Comparison of ENCODE assay signal across 8 cellular contexts in genomic region chr11:59141673-59142460, GRCh38. TPM values are rescaled to one million over a fixed set of nuclear protein-coding genes. Genes with fewer than 3 reads are reported as not detected.
A peak's percentile ranks its signal among the peaks of the same experiment; 100 is the strongest.
DNase-seq lines count a peak whose midpoint lies in the region; ATAC-seq and TF ChIP-seq lines count a peak whose summit lies in the region.

No MANE protein-coding gene starts in this region.

- ATAC-seq in naive B cell (ENCODE audit: low read depth in 2 of 2) (peak in 1 of 2 donors; percentile 1), GM21576 (IDR thresholded peaks at IDR 0.05; ENCODE audit: unreplicated experiment) (no peak)

- H4K8ac ChIP-seq in mesendoderm (ENCODE audit: low read depth, low read length): no peak overlapping the region

- no peaks in the 10 kb centered on the region for H3K79me1 ChIP-seq in mesendoderm (ENCODE audit: low read length)

- no peak overlapping the region for H3K27ac ChIP-seq in mesendoderm (ENCODE audit: low read depth, low read length)

- no peak overlapping the region for H2BK5ac ChIP-seq in mesendoderm (ENCODE audit: low read length)

- no peak overlapping the region for H2BK15ac ChIP-seq in mesendoderm (replicated peaks; ENCODE audit: low read depth)

- peaks cover 51% of the 10 kb centered on the region for H3K4me1 Mint-ChIP-seq in activated T-cell treated with anti-CD3 and anti-CD28 coated beads, Interleukin-2, amount 50 U/mL, for 24 hours (ENCODE audit: low read depth)
- H3K4me1 Mint-ChIP-seq in dendritic cell treated with granulocyte-macrophage colony-stimulating factor and Interleukin-4, amounts not matched to agents 40 ng/mL and 50 ng/mL, for 4 days (ENCODE audit: low read depth): peaks cover 54% of the 10 kb centered on the region
- peaks cover 46 to 54% (median 53%) of the 10 kb centered on the region in 3 donors for H3K4me1 Mint-ChIP-seq in naive B cell

- H3K18ac ChIP-seq in mesendoderm (ENCODE audit: low read length): no peak overlapping the region

- no peak for DNase-seq in activated T-cell treated with anti-CD3 and anti-CD28 coated beads, Interleukin-2, amount 50 U/mL, for 24 hours
- no peak for DNase-seq in activated T-cell treated with anti-CD3 and anti-CD28 coated beads, Interleukin-2, amount 50 U/mL, for 1 hour
- DNase-seq in NB4 (ENCODE audit: low read depth) (no peak), naive B cell (no peak), NCI-H82 treated with DMSO at 0.1 percent for 48 hours (lab: John Stamatoyannopoulos, UW; ENCODE audit: unreplicated experiment) (no peak), mesendoderm (no peak)

- H3K4ac ChIP-seq in mesendoderm (ENCODE audit: low read depth, low read length): no peak overlapping the region

- H3K9ac ChIP-seq in mesendoderm (ENCODE audit: low read length): no peak overlapping the region

- no peak overlapping the region for H3K23ac ChIP-seq in mesendoderm (ENCODE audit: low read length)

- no peak overlapping the region for H3K4me2 ChIP-seq in mesendoderm (ENCODE audit: low read length)

- no peak overlapping the region for H2BK120ac ChIP-seq in mesendoderm (ENCODE audit: low read depth, low read length)

- H3K56ac ChIP-seq in mesendoderm (ENCODE audit: low read length): no peak overlapping the region

- H3K9me3 Mint-ChIP-seq in activated T-cell treated with anti-CD3 and anti-CD28 coated beads, Interleukin-2, amount 50 U/mL, for 24 hours: no peaks in the 10 kb centered on the region
- H3K9me3 Mint-ChIP-seq in dendritic cell treated with granulocyte-macrophage colony-stimulating factor and Interleukin-4, amounts not matched to agents 40 ng/mL and 50 ng/mL, for 4 days: no peaks in the 10 kb centered on the region
- no peaks in the 10 kb centered on the region for H3K9me3 Mint-ChIP-seq in naive B cell

- WGBS in mesendoderm (ENCODE audit: extremely low coverage, insufficient coverage, low lambda C conversion rate): no CpG with 5 or more reads among the region's 3 CpGs

- H3K27me3 ChIP-seq in mesendoderm (ENCODE audit: insufficient read depth, low read length, poor library complexity): peaks cover 2% of the 10 kb centered on the region

- no peak overlapping the region for H4K5ac ChIP-seq in mesendoderm (ENCODE audit: low read length)

- intact Hi-C loops in dendritic cell treated with granulocyte-macrophage colony-stimulating factor and Interleukin-4, amounts not matched to agents 40 ng/mL and 50 ng/mL, for 4 days (cut with micrococcal nuclease): no loop called here

- TF ChIP-seq POLR2A in NB4 (IDR thresholded peaks at IDR 0.05; ENCODE audit: extremely low read depth, insufficient read length): no peak

- no peaks in the 10 kb centered on the region for H3K36me3 ChIP-seq in mesendoderm (ENCODE audit: control insufficient read depth, insufficient read depth, low read length)

- H3K27ac Mint-ChIP-seq in activated T-cell treated with anti-CD3 and anti-CD28 coated beads, Interleukin-2, amount 50 U/mL, for 24 hours: peak overlapping the region; percentile 95
- H3K27ac Mint-ChIP-seq in dendritic cell treated with granulocyte-macrophage colony-stimulating factor and Interleukin-4, amounts not matched to agents 40 ng/mL and 50 ng/mL, for 4 days: peak overlapping the region; percentile 91
- peak overlapping the region; percentile 92 to 99 (median 97) for H3K27ac Mint-ChIP-seq in naive B cell

- H3K4me3 ChIP-seq in NB4 (ENCODE audit: low read depth, low read length): peak overlapping the region; percentile 87
- no peak overlapping the region for H3K4me3 ChIP-seq in mesendoderm (ENCODE audit: low read length)

- H2AK5ac ChIP-seq in mesendoderm (ENCODE audit: low read length): no peak overlapping the region

- H3K36me3 Mint-ChIP-seq in activated T-cell treated with anti-CD3 and anti-CD28 coated beads, Interleukin-2, amount 50 U/mL, for 24 hours (ENCODE audit: low read depth): peaks cover 59% of the 10 kb centered on the region
- H3K36me3 Mint-ChIP-seq in dendritic cell treated with granulocyte-macrophage colony-stimulating factor and Interleukin-4, amounts not matched to agents 40 ng/mL and 50 ng/mL, for 4 days (ENCODE audit: low read depth): peaks cover 19% of the 10 kb centered on the region
- H3K36me3 Mint-ChIP-seq in naive B cell: peaks cover 0 to 12% of the 10 kb centered on the region in 2 donors

- no peaks in the 10 kb centered on the region for H3K79me2 ChIP-seq in mesendoderm (ENCODE audit: control insufficient read depth, insufficient read depth, low read length)

- peak overlapping the region; percentile 94 for H3K4me3 Mint-ChIP-seq in activated T-cell treated with anti-CD3 and anti-CD28 coated beads, Interleukin-2, amount 50 U/mL, for 24 hours
- peak overlapping the region; percentile 96 for H3K4me3 Mint-ChIP-seq in dendritic cell treated with granulocyte-macrophage colony-stimulating factor and Interleukin-4, amounts not matched to agents 40 ng/mL and 50 ng/mL, for 4 days
- H3K4me3 Mint-ChIP-seq in naive B cell: peak overlapping the region; percentile 93 to 99 (median 98)

- H3K4me1 ChIP-seq in mesendoderm (ENCODE audit: control insufficient read depth, low read depth, low read length): peaks cover 3% of the 10 kb centered on the region

- no peak for TF ChIP-seq CTCF in NB4 (IDR thresholded peaks at IDR 0.05; ENCODE audit: low read depth, low read length)

- no peaks in the 10 kb centered on the region for H3K27me3 Mint-ChIP-seq in activated T-cell treated with anti-CD3 and anti-CD28 coated beads, Interleukin-2, amount 50 U/mL, for 24 hours
- no peaks in the 10 kb centered on the region for H3K27me3 Mint-ChIP-seq in dendritic cell treated with granulocyte-macrophage colony-stimulating factor and Interleukin-4, amounts not matched to agents 40 ng/mL and 50 ng/mL, for 4 days
- no peaks in the 10 kb centered on the region for H3K27me3 Mint-ChIP-seq in naive B cell

RNA-seq across cellular contexts. Expression of gene FAM111A, which starts 0.8 kb away (rescaled TPM):
- 10 to 100 TPM; 32.9 to 61.6 (median 44.7) TPM for polyA plus RNA-seq in naive B cell (ENCODE audit: low read depth in 6 of 6)
- 23.5 TPM for polyA plus RNA-seq in mesendoderm (2013, experiment 1 of 2)
- polyA plus RNA-seq in mesendoderm (2013, experiment 2 of 2): 20.5 TPM

RNA-seq across cellular contexts. Expression of gene DTX4, which starts 30.1 kb away (rescaled TPM):
- polyA plus RNA-seq in naive B cell (ENCODE audit: low read depth in 6 of 6): 10 to 100 TPM in 5 of 6 donors, 1 to 10 TPM in 1; 7.1 to 21.0 (median 12.9) TPM
- polyA plus RNA-seq in mesendoderm (2013, experiment 1 of 2): 13.9 TPM
- 15.1 TPM for polyA plus RNA-seq in mesendoderm (2013, experiment 2 of 2)

RNA-seq across cellular contexts. Expression of gene FAM111B, which starts 34.8 kb away (rescaled TPM):
- 10 to 100 TPM in 5 of 6 donors, 1 to 10 TPM in 1; 9.4 to 69.2 (median 10.4) TPM for polyA plus RNA-seq in naive B cell (ENCODE audit: low read depth in 6 of 6)
- 25.7 TPM for polyA plus RNA-seq in mesendoderm (2013, experiment 1 of 2)
- polyA plus RNA-seq in mesendoderm (2013, experiment 2 of 2): 26.4 TPM

RNA-seq across cellular contexts. Expression of gene GLYATL1B, which starts 55.8 kb away (rescaled TPM):
- polyA plus RNA-seq in naive B cell (ENCODE audit: low read depth in 6 of 6): 1 to 10 TPM in 4 of 6 donors, under 1 TPM in 1, not detected in 1; 0.52 to 2.4 (median 1.6) TPM
- not detected for polyA plus RNA-seq in mesendoderm (2013, experiment 1 of 2)
- not detected for polyA plus RNA-seq in mesendoderm (2013, experiment 2 of 2)
